21 cellular contexts compared by ENCODE assay signal in the genomic region with DNA sequence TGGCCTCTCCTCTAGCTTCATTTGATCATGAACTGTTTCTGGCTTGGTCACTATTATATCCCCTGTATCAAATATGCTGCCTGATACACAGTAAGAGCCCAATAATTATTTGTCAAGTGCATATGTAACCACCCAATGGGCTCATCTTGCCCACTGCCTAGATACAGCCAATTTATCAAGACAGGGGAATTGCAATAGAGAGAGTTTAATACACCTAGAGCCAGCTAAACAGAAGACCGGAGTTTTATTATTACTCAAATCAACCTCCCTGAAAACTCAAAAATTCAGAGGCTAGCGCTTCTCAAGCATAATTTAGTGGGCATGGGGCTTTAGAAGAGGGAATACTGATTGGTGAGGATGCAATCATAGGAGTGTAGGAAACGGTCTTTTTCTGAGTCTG. TPM values are rescaled to one million over a fixed set of nuclear protein-coding genes. Genes with fewer than 3 reads are reported as not detected.
DNase-seq lines count a peak whose midpoint lies in the region; ATAC-seq, FAIRE-seq and TF ChIP-seq lines count a peak whose summit lies in the region.
"Had no signal": no experiment of that assay in that cellular context is flagged by ENCODE, and none has a peak within 500 bp of the region (broad histone marks: within the 10 kb centered on the region; RNA-seq: fewer than 3 reads in every experiment).

No MANE protein-coding gene starts in this region.

- no peak overlapping the region for H3K4me3 Mint-ChIP-seq in MCF 10A (ENCODE audit: unreplicated experiment)
- H3K4me3 Mint-ChIP-seq: CD4-positive, CD25-positive, alpha-beta regulatory T cell; CD8-positive, alpha-beta T cell; HFFc6 had no signal

- H3K9me1 ChIP-seq in K562 (ENCODE audit: control insufficient read depth, insufficient read depth, low read length), result no peaks in the 10 kb centered on the region

- POLR2A ChIA-PET in MCF 10A (lab: Yijun Ruan, JAX) (interaction anchor here (1.9 to 9.5 kb wide), 3 partner anchors 9 to 22 kb away, joined by 10 to 245 read pairs (median 13); partner anchors contain the start of gene UAP1), HEK293 (lab: Yijun Ruan, JAX) (no interaction called here), K562 (lab: Yijun Ruan, JAX) (interaction anchor here (1.0 kb wide), 1 partner anchor 19 kb away, joined by 3 read pairs; no protein-coding TSS in a partner anchor)

- H4K20me1 ChIP-seq in K562 (replicated peaks; ENCODE audit: control insufficient read depth, insufficient read depth, low read length), result no peaks in the 10 kb centered on the region

- 62% methylated on average over 3 of the region's 3 CpGs for WGBS in K562 (ENCODE audit: insufficient coverage, low coverage, missing lambda C conversion rate)

- H3K27me3 ChIP-seq in breast epithelium (no peaks in the 10 kb centered on the region), K562 (ENCODE audit: control insufficient read depth in 2 of 2, insufficient read depth in 2 of 2, low read length in 2 of 2) (no peaks in the 10 kb centered on the region)

- no peaks in the 10 kb centered on the region for H3K4me1 ChIP-seq in breast epithelium
- H3K4me1 ChIP-seq in HEK293 (ENCODE audit: control insufficient read depth, insufficient read depth, low read length), result no peaks in the 10 kb centered on the region
- H3K4me1 ChIP-seq in K562 (replicated peaks in 1 of 2; ENCODE audit: control insufficient read depth in 2 of 2, insufficient read depth in 2 of 2, low read length in 2 of 2), result 0 out of 5 replicates have a peak, but pooled peaks cover 0 to 3% of the 10 kb centered on the region in 2 experiments
- H3K4me1 ChIP-seq: Caco-2 had no signal

- TF ChIP-seq CTCF in MCF 10A (IDR thresholded peaks at IDR 0.05; ENCODE audit: unreplicated experiment) (no peak), breast epithelium (IDR thresholded peaks at IDR 0.05) (no peak), HEK293 (tag by site-specific recombination; IDR thresholded peaks at IDR 0.05) (no peak), K562 (IDR thresholded peaks at IDR 0.05 in 2 of 3, conservative IDR thresholded peaks at IDR 0.05 in 1 of 3; ENCODE audit: insufficient read depth in 2 of 3, low read depth in 1 of 3, low read length in 3 of 3) (no peak)

- intact Hi-C loops in MCF 10A (cut with micrococcal nuclease) (no loop called here), breast epithelium (cut with DNase I; ENCODE audit: low total_unique reads) (no loop called here), K562 (cut with micrococcal nuclease) (no loop called here)

- H3K4me3 ChIP-seq in breast epithelium (no peak overlapping the region), HEK293 (ENCODE audit: low read depth, low read length) (no peak overlapping the region), K562 (no peak overlapping the region)
- H3K4me3 ChIP-seq: A549 had no signal

- H3K27ac ChIP-seq in breast epithelium (no peak overlapping the region), HEK293 (ENCODE audit: extremely low read depth, low read depth, low read length) (no peak overlapping the region), K562 (ENCODE audit: extremely low read depth, low read depth, low read length) (no peak overlapping the region)
- H3K27ac ChIP-seq: A549, C4-2B had no signal

- CTCF ChIA-PET in MCF 10A (lab: Yijun Ruan, JAX), result interaction anchor here (0.6 kb wide), 1 partner anchor 272 kb away, joined by 4 read pairs; no protein-coding TSS in a partner anchor
- CTCF ChIA-PET in HEK293 (lab: Yijun Ruan, JAX), result interaction anchor here (0.5 kb wide), 1 partner anchor 24 kb away, joined by 4 read pairs; no protein-coding TSS in a partner anchor
- CTCF ChIA-PET in K562 (lab: Yijun Ruan, JAX; ENCODE audit: low intra/inter-chr PET ratio), result no interaction called here

- no peak for TF ChIP-seq EP300 in K562 (IDR thresholded peaks at IDR 0.05; ENCODE audit: low read length)

- no peak overlapping the region for H3K9ac ChIP-seq in K562 (ENCODE audit: insufficient read depth in 1 of 2, low read depth in 2 of 2, low read length in 2 of 2)

- in situ Hi-C loops in K562 (cut with MboI), result no loop called here

- no peak for FAIRE-seq in K562 (lab: Jason Lieb, UNC)
- FAIRE-seq: A549, G401.6, GM12892, H1 had no signal

- H3K36me3 Mint-ChIP-seq in MCF 10A (ENCODE audit: insufficient read depth, unreplicated experiment), result peaks cover 12% of the 10 kb centered on the region

- no peak overlapping the region for H3K4me2 ChIP-seq in K562 (ENCODE audit: insufficient read depth, low read length)
- H3K4me2 ChIP-seq: A549 had no signal

- DNase-seq in MCF 10A (ENCODE audit: unreplicated experiment) (no peak), breast epithelium (ENCODE audit: low spot score in 2 of 2) (no peak), K562 (ENCODE audit: extremely low read depth in 1 of 4, low spot score in 3 of 4) (no peak), NCI-H128 (lab: John Stamatoyannopoulos, UW; ENCODE audit: unreplicated experiment) (no peak), RPMI8226 (no peak)
- DNase-seq in stimulated activated CD4-positive, alpha-beta T cell treated with anti-CD3 and anti-CD28 coated beads, Interleukin-12 subunit alpha, Interleukin-12 subunit beta, amount 100 ng/mL, for 4 hours, result no peak
- DNase-seq: 8988T; Caco-2; CD4-positive, CD25-positive, alpha-beta regulatory T cell; CD8-positive, alpha-beta T cell; DMS153; DND-41; H7; HCEC 1CT; HFFc6 had no signal

- H3K79me2 ChIP-seq in K562 (ENCODE audit: control insufficient read depth, insufficient read depth, low read length), result no peaks in the 10 kb centered on the region

- H3K9me3 ChIP-seq in breast epithelium, result peaks cover 0 to 5% of the 10 kb centered on the region in 2 donors
- no peaks in the 10 kb centered on the region for H3K9me3 ChIP-seq in HEK293 (ENCODE audit: control insufficient read depth, insufficient read depth, low read depth, low read length)
- 0 out of 2 replicates have a peak, but pooled peaks cover 1% of the 10 kb centered on the region for H3K9me3 ChIP-seq in K562 (replicated peaks; ENCODE audit: control insufficient read depth, insufficient read depth, low read depth, low read length)

- H2AFZ ChIP-seq in K562 (ENCODE audit: low read depth, low read length), result no peak overlapping the region

- BruUV-seq in MCF 10A (replicated peaks; lab: Mats Ljungman, UMichigan) (no TSS peak), K562 (replicated peaks; lab: Mats Ljungman, UMichigan) (no TSS peak)

- peaks cover 35% of the 10 kb centered on the region for H3K4me1 Mint-ChIP-seq in MCF 10A (ENCODE audit: insufficient read depth, unreplicated experiment)
- H3K4me1 Mint-ChIP-seq: CD4-positive, CD25-positive, alpha-beta regulatory T cell had no signal

- no peaks in the 10 kb centered on the region for H3K27me3 Mint-ChIP-seq in MCF 10A (ENCODE audit: insufficient read depth, unreplicated experiment)

- TF ChIP-seq RAD21 in K562 (CRISPR knock-in tag; conservative IDR thresholded peaks at IDR 0.05 in 1 of 2, IDR thresholded peaks at IDR 0.05 in 1 of 2), result no peak

- TF ChIP-seq POLR2A in breast epithelium (IDR thresholded peaks at IDR 0.05), result no peak
- TF ChIP-seq POLR2A in K562 (conservative IDR thresholded peaks at IDR 0.05), result no peak

- H3K36me3 ChIP-seq in breast epithelium, result no peaks in the 10 kb centered on the region
- no peaks in the 10 kb centered on the region for H3K36me3 ChIP-seq in HEK293 (ENCODE audit: control insufficient read depth in 2 of 2, insufficient read depth in 1 of 2, low read length in 2 of 2)
- H3K36me3 ChIP-seq in K562 (ENCODE audit: control insufficient read depth, insufficient read depth, low read length), result no peaks in the 10 kb centered on the region

- H3K9me3 Mint-ChIP-seq in MCF 10A (ENCODE audit: unreplicated experiment), result no peaks in the 10 kb centered on the region

- ATAC-seq in K562, result no peak
- ATAC-seq: A549; CD8-positive, alpha-beta T cell had no signal

- peak overlapping the region; percentile 73 for H3K27ac Mint-ChIP-seq in MCF 10A (ENCODE audit: low read depth, unreplicated experiment)
- H3K27ac Mint-ChIP-seq: CD4-positive, CD25-positive, alpha-beta regulatory T cell; CD8-positive, alpha-beta T cell had no signal

RNA-seq across cellular contexts. Expression of gene UAP1, which starts 18.3 kb away (rescaled TPM):
- 479 and 542 TPM in 2 replicates for total RNA-seq in MCF 10A (2022)
- total RNA-seq in breast epithelium, result 100 to 1,000 TPM; 123 to 190 (median 128) TPM
- total RNA-seq in K562 (2011; cell fraction: chromatin; rRNA removed; ENCODE audit: low replicate concordance), result 118 and 292 TPM in 2 replicates
- total RNA-seq in K562 (2011; cell fraction: nucleolus; rRNA removed), result 62.5 and 85.8 TPM in 2 replicates
- total RNA-seq in K562 (2011; cell fraction: nucleoplasm; rRNA removed), result 147 and 243 TPM in 2 replicates
- 191 and 213 TPM in 2 replicates for total RNA-seq in K562 (2014; rRNA removed)
- total RNA-seq in K562 (2014; rRNA removed; fragmentation: Illumina TruSeq; extraction: Trizol), result 317 and 372 TPM in 2 replicates
- 188 TPM in 2 replicates for total RNA-seq in K562 (2015; rRNA removed; fragmentation: Illumina TruSeq; extraction: Trizol)
- total RNA-seq in K562 (2021), result 216 and 222 TPM in 2 replicates
- 257 and 285 TPM in 2 replicates for polyA plus RNA-seq in K562 (2011; rRNA removed)
- 51.3 and 125 TPM in 2 replicates for polyA plus RNA-seq in K562 (2011; cell fraction: cytosol; rRNA removed)
- polyA plus RNA-seq in K562 (2011; cell fraction: nucleus; rRNA removed), result 78.0 and 133 TPM in 2 replicates
- 78.7 and 150 TPM in 2 replicates for polyA plus RNA-seq in K562 (2012)
- polyA plus RNA-seq in K562 (2014; fragmentation: Illumina TruSeq; extraction: Trizol), result 219 and 241 TPM in 2 replicates
- 100 to 1,000 TPM; 182 to 189 TPM for polyA plus RNA-seq in K562 (2014; fragmentation: Nextera tagmentation; extraction: Ambion mirVana)
- 201 and 213 TPM in 2 replicates for polyA plus RNA-seq in K562 (2014; rRNA removed)
- polyA minus RNA-seq in K562 (2011; rRNA and poly(A)+ RNA removed), result 278 and 307 TPM in 2 replicates
- 95.7 and 265 TPM in 2 replicates for polyA minus RNA-seq in K562 (2011; cell fraction: cytosol; rRNA and poly(A)+ RNA removed)
- polyA minus RNA-seq in K562 (2011; cell fraction: nucleus; rRNA and poly(A)+ RNA removed), result 63.4 and 136 TPM in 2 replicates

RNA-seq across cellular contexts. Expression of gene UHMK1, which starts 45.6 kb away (rescaled TPM):
- total RNA-seq in MCF 10A (2022), result 76.9 and 102 TPM in 2 replicates
- total RNA-seq in breast epithelium, result 10 to 100 TPM; 44.9 to 68.9 (median 63.8) TPM
- total RNA-seq in K562 (2011; cell fraction: chromatin; rRNA removed; ENCODE audit: low replicate concordance), result 31.4 and 70.8 TPM in 2 replicates
- 18.7 and 21.8 TPM in 2 replicates for total RNA-seq in K562 (2011; cell fraction: nucleolus; rRNA removed)
- total RNA-seq in K562 (2011; cell fraction: nucleoplasm; rRNA removed), result 46.7 and 75.7 TPM in 2 replicates
- 34.0 and 36.0 TPM in 2 replicates for total RNA-seq in K562 (2014; rRNA removed)
- 72.4 and 78.0 TPM in 2 replicates for total RNA-seq in K562 (2014; rRNA removed; fragmentation: Illumina TruSeq; extraction: Trizol)
- 49.2 and 55.2 TPM in 2 replicates for total RNA-seq in K562 (2015; rRNA removed; fragmentation: Illumina TruSeq; extraction: Trizol)
- 42.6 and 43.3 TPM in 2 replicates for total RNA-seq in K562 (2021)
- 63.6 and 71.0 TPM in 2 replicates for polyA plus RNA-seq in K562 (2011; rRNA removed)
- polyA plus RNA-seq in K562 (2011; cell fraction: cytosol; rRNA removed), result 8.5 and 31.3 TPM in 2 replicates
- polyA plus RNA-seq in K562 (2011; cell fraction: nucleus; rRNA removed), result 27.2 and 68.0 TPM in 2 replicates
- 18.7 and 19.1 TPM in 2 replicates for polyA plus RNA-seq in K562 (2012)
- polyA plus RNA-seq in K562 (2014; fragmentation: Illumina TruSeq; extraction: Trizol), result 32.9 and 38.3 TPM in 2 replicates
- polyA plus RNA-seq in K562 (2014; fragmentation: Nextera tagmentation; extraction: Ambion mirVana), result 10 to 100 TPM; 13.1 to 20.5 TPM
- polyA plus RNA-seq in K562 (2014; rRNA removed), result 27.7 and 28.9 TPM in 2 replicates
- 93.8 and 130 TPM in 2 replicates for polyA minus RNA-seq in K562 (2011; rRNA and poly(A)+ RNA removed)
- 46.0 and 46.8 TPM in 2 replicates for polyA minus RNA-seq in K562 (2011; cell fraction: cytosol; rRNA and poly(A)+ RNA removed)
- polyA minus RNA-seq in K562 (2011; cell fraction: nucleus; rRNA and poly(A)+ RNA removed), result 33.4 and 86.7 TPM in 2 replicates
